ENCODE assay signal across 8 cellular contexts in the genomic region with DNA sequence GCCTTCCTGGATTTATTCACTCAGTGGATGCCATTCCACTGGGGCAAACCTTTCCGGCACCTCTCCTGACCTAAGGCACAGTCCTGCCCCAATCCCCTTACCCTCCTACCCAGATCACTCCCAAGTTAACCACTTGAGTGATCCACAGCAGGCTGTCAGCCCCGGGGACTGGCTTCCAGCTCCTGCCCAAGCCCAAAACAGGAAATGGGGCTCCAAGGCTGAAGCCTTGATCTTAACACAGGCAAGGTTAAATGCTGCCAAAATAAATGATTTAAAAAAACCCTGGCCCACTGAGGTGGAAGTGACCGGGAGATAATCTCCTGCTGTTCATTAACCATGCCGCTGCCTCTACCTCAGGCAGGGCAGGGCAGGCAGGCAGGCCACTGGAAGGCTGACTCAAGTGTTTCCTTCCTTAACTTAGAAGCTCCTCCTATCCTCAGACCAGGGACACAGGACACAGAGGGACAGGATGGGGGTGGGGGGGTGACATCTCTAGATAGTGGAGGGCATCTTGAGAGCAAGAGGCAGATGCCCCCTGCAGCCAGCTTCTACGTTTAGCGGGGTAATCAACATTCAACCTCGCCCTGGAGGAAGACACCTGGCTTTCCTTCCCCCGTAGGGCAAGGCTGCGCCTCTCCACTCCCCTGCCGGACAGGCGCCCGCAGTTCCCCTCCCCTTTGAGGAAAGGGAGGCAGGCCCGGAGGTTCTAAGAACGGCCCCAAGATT. TPM values are rescaled to one million over a fixed set of nuclear protein-coding genes. Genes with fewer than 3 reads are reported as not detected.
A peak's percentile ranks its signal among the peaks of the same experiment; 100 is the strongest.
DNase-seq lines count a peak whose midpoint lies in the region; ATAC-seq and TF ChIP-seq lines count a peak whose summit lies in the region.

No MANE protein-coding gene starts in this region.

- ATAC-seq in GM23338: peak; percentile 53
- ATAC-seq in HG02840 (IDR thresholded peaks at IDR 0.05; ENCODE audit: low FRiP score, unreplicated experiment): no peak

- H3K4me1 Mint-ChIP-seq in GM23338 (peaks cover 32% of the 10 kb centered on the region), brain (peaks cover 55% of the 10 kb centered on the region)

- H3K4me1 ChIP-seq in GM23338 (ENCODE audit: insufficient read depth): peaks cover 23% of the 10 kb centered on the region
- peaks cover 8% of the 10 kb centered on the region for H3K4me1 ChIP-seq in NT2/D1 (ENCODE audit: insufficient read depth, insufficient read length)

- peaks cover 12% of the 10 kb centered on the region for H3F3A ChIP-seq in GM23338 (replicated peaks; ENCODE audit: low read depth)

- H3K27ac ChIP-seq in GM23338 (ENCODE audit: low read depth): no peak overlapping the region

- peaks cover 27% of the 10 kb centered on the region for H3K79me2 ChIP-seq in GM23338 (replicated peaks; ENCODE audit: insufficient read depth)

- no peak overlapping the region; the same call in 1 of the 2 replicates for H3K27ac Mint-ChIP-seq in GM23338
- peak overlapping the region; percentile 81 to 92 (median 86) for H3K27ac Mint-ChIP-seq in brain

- peak; percentile 81 for DNase-seq in GM23338 (ENCODE audit: low spot score)
- no peak for DNase-seq in NT2/D1 (ENCODE audit: low read depth, low spot score)
- DNase-seq in islet precursor cell: peak; percentile 74
- peak; percentile 39 for DNase-seq in stimulated activated CD8-positive, alpha-beta memory T cell treated with anti-CD3 and anti-CD28 coated beads, Interleukin-4, amount 100 ng/mL, for 48 hours
- no peak for DNase-seq in NCI-H2196 (lab: John Stamatoyannopoulos, UW; ENCODE audit: unreplicated experiment)
- no peak for DNase-seq in NCI-H2227 treated with DMSO at 0.1 percent for 48 hours (lab: John Stamatoyannopoulos, UW)

- TF ChIP-seq CTCF in GM23338 (conservative IDR thresholded peaks at IDR 0.05; ENCODE audit: low read depth in 2 of 2): no peak
- TF ChIP-seq CTCF in brain (conservative IDR thresholded peaks at IDR 0.05): no peak

- H3K4me3 ChIP-seq in GM23338: peak overlapping the region; percentile 82
- H3K4me3 ChIP-seq in NT2/D1 (ENCODE audit: insufficient read length, low read depth): peak overlapping the region; percentile 72

- H3K4me3 Mint-ChIP-seq in GM23338 (peak overlapping the region; percentile 92), brain (peak overlapping the region; percentile 93 to 97 (median 96))

- H3K36me3 Mint-ChIP-seq in GM23338 (ENCODE audit: low read depth) (peaks cover 15% of the 10 kb centered on the region), brain (no peaks in the 10 kb centered on the region)

- no peaks in the 10 kb centered on the region for H3K9me3 ChIP-seq in NT2/D1 (ENCODE audit: insufficient read depth, low read length)

- H3K9me3 Mint-ChIP-seq in GM23338 (peaks cover 8% of the 10 kb centered on the region; the same call in 1 of the 3 replicates), brain (peaks cover 0 to 4% (median 0%) of the 10 kb centered on the region in 5 experiments)

- H3K9me2 ChIP-seq in GM23338 (ENCODE audit: insufficient read depth): no peaks in the 10 kb centered on the region

- H3K4me2 ChIP-seq in GM23338: peak overlapping the region; percentile 96

- no peaks in the 10 kb centered on the region; the same call in 1 of the 2 replicates for H3K36me3 ChIP-seq in GM23338 (ENCODE audit: insufficient read depth)
- peaks cover 11% of the 10 kb centered on the region for H3K36me3 ChIP-seq in NT2/D1 (ENCODE audit: insufficient read depth, insufficient read length, low read length)

- H2AFZ ChIP-seq in GM23338: peak overlapping the region; percentile 90

- H3K27me3 Mint-ChIP-seq in GM23338 (ENCODE audit: insufficient read depth, low read depth, poor library complexity) (peaks cover 27% of the 10 kb centered on the region), brain (peaks cover 16% of the 10 kb centered on the region)

- H3K27me3 ChIP-seq in GM23338 (ENCODE audit: insufficient read depth): peaks cover 31% of the 10 kb centered on the region
- peaks cover 3% of the 10 kb centered on the region for H3K27me3 ChIP-seq in NT2/D1 (ENCODE audit: insufficient read depth, insufficient read length)

- H4K20me1 ChIP-seq in GM23338 (replicated peaks; ENCODE audit: insufficient read depth): peaks cover 20% of the 10 kb centered on the region

- H3K9ac ChIP-seq in NT2/D1 (ENCODE audit: insufficient read length, low read depth): peak overlapping the region; percentile 86

TF ChIP-seq in GM23338, 12 proteins besides CTCF, POLR2A, EP300 and RAD21:
- TF ChIP-seq ZNF331 (CRISPR knock-in tag; IDR thresholded peaks at IDR 0.05; ENCODE audit: low read depth) (no peak), CREB1 (CRISPR knock-in tag; IDR thresholded peaks at IDR 0.05; ENCODE audit: low read depth) (0 out of 2 replicates have a peak, but pooled peaks have one; percentile 11)

RNA-seq across cellular contexts. Expression of gene RAB11FIP5, which starts 1.3 kb away (rescaled TPM):
- total RNA-seq in GM23338 (2014; rRNA removed; shearing (Covaris generic)): 15.7 and 16.6 TPM in 2 replicates
- polyA plus RNA-seq in GM23338 (2016; fragmentation: Nextera tagmentation; extraction: Ambion mirVana) (4.3 and 4.4 TPM in 2 replicates), brain (ENCODE audit: insufficient read depth, low read depth, low replicate concordance) (16.2 TPM)

RNA-seq across cellular contexts. Expression of gene SFXN5, which starts 40.0 kb away (rescaled TPM):
- 25.8 and 26.3 TPM in 2 replicates for total RNA-seq in GM23338 (2014; rRNA removed; shearing (Covaris generic))
- 23.6 and 25.4 TPM in 2 replicates for polyA plus RNA-seq in GM23338 (2016; fragmentation: Nextera tagmentation; extraction: Ambion mirVana)
- polyA plus RNA-seq in brain (ENCODE audit: insufficient read depth, low read depth, low replicate concordance): 42.2 TPM

Comparison
In these comparisons a context has a peak if more than half of its experiments do, and no peak if none do; other contexts are left out.
1. DNase-seq: peak in GM23338 (single experiment), islet precursor cell (single experiment) and stimulated activated CD8-positive, alpha-beta memory T cell treated with anti-CD3 and anti-CD28 coated beads, Interleukin-4, amount 100 ng/mL, for 48 hours (single experiment); none in NT2/D1 (single experiment), NCI-H2196 (single experiment) and NCI-H2227 treated with DMSO at 0.1 percent for 48 hours (single experiment).